In genomic region chr16:49773534-49774486, GRCh38 we compare ENCODE assay signal across 20 cellular contexts.
"Had no signal": no experiment of that assay in that cellular context is flagged by ENCODE, and none has a peak within 500 bp of the region (broad histone marks: within the 10 kb centered on the region; RNA-seq: fewer than 3 reads in every experiment).

No MANE protein-coding gene starts in this region.

- ATAC-seq: activated T-helper 17 cell treated with anti-CD3 and anti-CD28 coated beads, Interleukin-2, amount 50 U/mL, for 72 hours; left lobe of liver; naive thymus-derived CD4-positive, alpha-beta T cell; SK-N-SH treated with all-trans-retinoic acid at 6 μM for 48 hours had no signal

- H3K27ac ChIP-seq: adrenal gland, dorsolateral prefrontal cortex, prostate gland, tibial artery had no signal

- H3K4me3 ChIP-seq: adrenal gland, dorsolateral prefrontal cortex, esophagus squamous epithelium, prostate gland, tibial artery had no signal

- FAIRE-seq: endometrium, TTC549 had no signal

- H3K36me3 ChIP-seq: adrenal gland, esophagus squamous epithelium, prostate gland, tibial artery had no signal

- H3K27me3 ChIP-seq: adrenal gland, dorsolateral prefrontal cortex, esophagus squamous epithelium, tibial artery had no signal

- H3K9me3 ChIP-seq: adrenal gland, esophagus squamous epithelium, prostate gland, tibial artery had no signal

- H3K4me1 ChIP-seq: adrenal gland, prostate gland had no signal

- DNase-seq: activated CD4-positive, alpha-beta T cell treated with anti-CD3 and anti-CD28 coated beads, Interleukin-2, amount 10 ng/mL, durations not matched to agents 7 days and 5 days; activated CD4-positive, CD25-positive, alpha-beta regulatory T cell; activated CD8-positive, alpha-beta memory T cell treated with anti-CD3 and anti-CD28 coated beads for 24 hours; activated naive CD4-positive, alpha-beta T cell treated with anti-CD3 and anti-CD28 coated beads, Interleukin-2, amount 10 ng/mL, durations not matched to agents 7 days and 5 days; adrenal gland; cerebellar nuclear complex; dorsolateral prefrontal cortex; esophagus squamous epithelium; foreskin fibroblast; glutamatergic neuron; naive thymus-derived CD4-positive, alpha-beta T cell; SHP77; stimulated activated CD4-positive, alpha-beta T cell treated with anti-CD3 and anti-CD28 coated beads, Interleukin-4, amount 100 ng/mL, for 24 hours; tibial artery had no signal
